13 cellular contexts compared by ENCODE assay signal in the genomic region with DNA sequence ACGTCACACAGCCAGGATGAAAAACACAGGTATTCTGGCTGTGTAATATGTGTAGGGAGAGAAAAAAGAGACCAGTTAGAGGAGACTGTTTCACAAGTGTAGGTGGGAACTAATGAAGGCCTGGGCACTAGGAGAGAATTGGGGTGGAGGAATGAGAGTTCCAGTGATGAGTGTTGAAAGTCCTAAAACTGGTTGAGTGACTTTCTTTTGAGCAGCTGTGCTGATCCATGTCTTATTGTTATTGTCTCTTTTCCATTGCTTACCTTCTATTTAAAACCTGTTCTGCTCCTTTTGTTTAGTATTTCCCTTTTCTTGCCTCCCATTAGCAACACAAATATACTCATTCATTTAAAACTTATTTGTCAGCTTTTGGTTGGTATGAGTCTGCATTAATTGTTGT.
A peak's percentile ranks its signal among the peaks of the same experiment; 100 is the strongest.
DNase-seq lines count a peak whose midpoint lies in the region; ATAC-seq and TF ChIP-seq lines count a peak whose summit lies in the region.
"Had no signal": no experiment of that assay in that cellular context is flagged by ENCODE, and none has a peak within 500 bp of the region (broad histone marks: within the 10 kb centered on the region; RNA-seq: fewer than 3 reads in every experiment).

No MANE protein-coding gene starts in this region.

- no peak overlapping the region for H3K4me3 ChIP-seq in HUES6 (ENCODE audit: low read depth, low read length)
- no peak overlapping the region for H3K4me3 ChIP-seq in effector memory CD4-positive, alpha-beta T cell (ENCODE audit: insufficient read depth, low read depth, low read length, poor library complexity, severe bottlenecking)

- no peaks in the 10 kb centered on the region for H3K9me3 ChIP-seq in HUES6 (ENCODE audit: control insufficient read depth, insufficient read depth, low read depth, low read length)
- H3K9me3 ChIP-seq in effector memory CD4-positive, alpha-beta T cell (ENCODE audit: control insufficient read depth, low read length) = no peaks in the 10 kb centered on the region

- no TSS peak for BruUV-seq in MCF 10A (replicated peaks; lab: Mats Ljungman, UMichigan)

- no peak for ATAC-seq in HG03565 (IDR thresholded peaks at IDR 0.05; ENCODE audit: unreplicated experiment)
- ATAC-seq: stimulated activated naive CD8-positive, alpha-beta T cell treated with anti-CD3 and anti-CD28 coated beads, Interleukin-15, Interleukin-2, amounts not matched to agents 100 U/mL and 50 U/mL, for 24 hours had no signal

- H3K27me3 Mint-ChIP-seq in MCF 10A (ENCODE audit: insufficient read depth, unreplicated experiment) (no peaks in the 10 kb centered on the region), nephron (ENCODE audit: low read depth) (no peaks in the 10 kb centered on the region)
- H3K27me3 Mint-ChIP-seq: activated CD4-positive, alpha-beta memory T cell treated with anti-CD3 and anti-CD28 coated beads for 36 hours had no signal

- H3K4me3 Mint-ChIP-seq in MCF 10A (ENCODE audit: unreplicated experiment) (no peak overlapping the region), nephron (no peak overlapping the region)
- H3K4me3 Mint-ChIP-seq: activated CD4-positive, alpha-beta memory T cell treated with anti-CD3 and anti-CD28 coated beads for 36 hours had no signal

- H3K9me3 Mint-ChIP-seq in MCF 10A (ENCODE audit: unreplicated experiment) (no peaks in the 10 kb centered on the region), nephron (no peaks in the 10 kb centered on the region)
- H3K9me3 Mint-ChIP-seq: activated CD4-positive, alpha-beta memory T cell treated with anti-CD3 and anti-CD28 coated beads for 36 hours had no signal

- intact Hi-C loops in MCF 10A (cut with micrococcal nuclease) = no loop called here

- H3K27ac Mint-ChIP-seq in MCF 10A (ENCODE audit: low read depth, unreplicated experiment) (peak overlapping the region; percentile 9), nephron (peak overlapping the region; percentile 12 to 48 (median 44))
- H3K27ac Mint-ChIP-seq: activated CD4-positive, alpha-beta memory T cell treated with anti-CD3 and anti-CD28 coated beads for 36 hours had no signal

- no peaks in the 10 kb centered on the region for H3K27me3 ChIP-seq in HUES6 (ENCODE audit: control insufficient read depth, insufficient read depth, low read length)
- no peaks in the 10 kb centered on the region for H3K27me3 ChIP-seq in effector memory CD4-positive, alpha-beta T cell (replicated peaks; ENCODE audit: control insufficient read depth, insufficient read depth, low read length, poor library complexity, severe bottlenecking)

- CTCF ChIA-PET in MCF 10A (lab: Yijun Ruan, JAX) = no interaction called here

- H3K36me3 ChIP-seq in HUES6 (ENCODE audit: control insufficient read depth, insufficient read depth, low read length) = no peaks in the 10 kb centered on the region
- H3K36me3 ChIP-seq in effector memory CD4-positive, alpha-beta T cell (ENCODE audit: control insufficient read depth, insufficient read depth, low read length) = no peaks in the 10 kb centered on the region

- POLR2A ChIA-PET in MCF 10A (lab: Yijun Ruan, JAX) = interaction anchor here (0.9 to 6.0 kb wide), 3 partner anchors 10 to 87 kb away, joined by 3 to 32 read pairs (median 3); a partner anchor contains a TSS

- H3K4me1 Mint-ChIP-seq in MCF 10A (ENCODE audit: insufficient read depth, unreplicated experiment) (peaks cover 22% of the 10 kb centered on the region), nephron (peaks cover 38% of the 10 kb centered on the region)

- peak; percentile 32 for DNase-seq in DMS153 treated with DMSO at 0.1 percent for 48 hours (lab: John Stamatoyannopoulos, UW; ENCODE audit: unreplicated experiment)
- no peak for DNase-seq in MCF 10A (ENCODE audit: unreplicated experiment)
- no peak for DNase-seq in activated CD8-positive, alpha-beta memory T cell treated with anti-CD3 and anti-CD28 coated beads for 24 hours
- no peak for DNase-seq in islet precursor cell
- DNase-seq in effector memory CD4-positive, alpha-beta T cell = no peak
- DNase-seq: activated CD4-positive, alpha-beta memory T cell treated with anti-CD3 and anti-CD28 coated beads for 36 hours; amniotic stem cell; NCI-H146; NCI-H446 treated with DMSO at 0.1 percent for 48 hours; stimulated activated naive CD8-positive, alpha-beta T cell treated with anti-CD3 and anti-CD28 coated beads, Interleukin-15, Interleukin-2, amounts not matched to agents 100 U/mL and 50 U/mL, for 24 hours had no signal

- H3K36me3 Mint-ChIP-seq in MCF 10A (ENCODE audit: insufficient read depth, unreplicated experiment) (no peaks in the 10 kb centered on the region), nephron (ENCODE audit: low read depth) (peaks cover 13% of the 10 kb centered on the region)

- peak overlapping the region; percentile 13; the same call in 1 of the 2 replicates for H3K27ac ChIP-seq in HUES6 (ENCODE audit: low read depth, low read length)
- H3K27ac ChIP-seq in effector memory CD4-positive, alpha-beta T cell (ENCODE audit: insufficient read depth, low read length, poor library complexity, severe bottlenecking) = no peak overlapping the region

- H3K4me1 ChIP-seq in HUES6 (ENCODE audit: control insufficient read depth, insufficient read depth, low read length) = peaks cover 52% of the 10 kb centered on the region
- H3K4me1 ChIP-seq in effector memory CD4-positive, alpha-beta T cell (ENCODE audit: control insufficient read depth, insufficient read depth, low read length, poor library complexity, severe bottlenecking) = no peaks in the 10 kb centered on the region

- TF ChIP-seq CTCF in MCF 10A (IDR thresholded peaks at IDR 0.05; ENCODE audit: unreplicated experiment) (no peak), nephron (IDR thresholded peaks at IDR 0.05; ENCODE audit: unreplicated experiment in 3 of 3) (no peak)

- H3K9ac ChIP-seq in HUES6 (ENCODE audit: low read length) = no peak overlapping the region
